In the genomic region with DNA sequence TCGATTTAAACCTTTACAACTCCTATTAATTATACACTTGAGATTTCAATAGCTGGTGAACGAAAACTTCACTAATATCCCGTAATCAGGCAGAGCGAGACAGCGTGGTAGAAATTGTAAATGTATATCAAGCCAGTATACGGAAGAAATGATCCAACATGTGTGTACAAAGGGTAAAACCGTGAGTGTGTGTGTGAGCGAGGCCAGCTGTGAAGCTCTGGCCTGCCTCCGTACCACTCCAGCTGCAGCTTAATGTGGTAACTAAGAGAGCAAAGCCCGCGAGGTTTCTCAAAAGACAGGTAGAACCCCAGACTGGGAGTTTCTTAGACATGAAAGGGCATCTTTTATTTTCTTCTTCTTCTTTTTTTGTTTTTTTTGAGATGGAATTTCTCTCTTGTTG, we compare ENCODE assay signal across 31 cellular contexts.
"Had no signal": no experiment of that assay in that cellular context is flagged by ENCODE, and none has a peak within 500 bp of the region (broad histone marks: within the 10 kb centered on the region; RNA-seq: fewer than 3 reads in every experiment).

No MANE protein-coding gene starts in this region.

- H3K36me3 Mint-ChIP-seq: activated CD4-positive, alpha-beta memory T cell treated with anti-CD3 and anti-CD28 coated beads for 36 hours; activated naive CD4-positive, alpha-beta T cell treated with anti-CD3 and anti-CD28 coated beads, Interleukin-2, amount 10 ng/mL, durations not matched to agents 7 days and 5 days; activated naive CD8-positive, alpha-beta T cell treated with anti-CD3 and anti-CD28 coated beads, Interleukin-2, amount 10 ng/mL, durations not matched to agents 7 days and 5 days; natural killer cell; stimulated activated effector memory CD8-positive, alpha-beta T cell treated with anti-CD3 and anti-CD28 coated beads, Interleukin-12 subunit alpha, Interleukin-12 subunit beta, amount 100 ng/mL, for 72 hours had no signal

- ATAC-seq: effector memory CD8-positive, alpha-beta T cell; foreskin keratinocyte; heart left ventricle; left lung; lower lobe of right lung; natural killer cell; sciatic nerve; stimulated activated effector memory CD8-positive, alpha-beta T cell treated with anti-CD3 and anti-CD28 coated beads, Interleukin-12 subunit alpha, Interleukin-12 subunit beta, amount 100 ng/mL, for 72 hours; stimulated activated naive CD8-positive, alpha-beta T cell treated with anti-CD3 and anti-CD28 coated beads, Interleukin-15, amount 100 ng/mL, for 72 hours had no signal

- H3K4me3 Mint-ChIP-seq: activated CD4-positive, alpha-beta memory T cell treated with anti-CD3 and anti-CD28 coated beads for 36 hours; activated CD4-positive, alpha-beta T cell treated with anti-CD3 and anti-CD28 coated beads, Interleukin-2, amount 10 ng/mL, durations not matched to agents 24 days and 14 days; activated naive CD4-positive, alpha-beta T cell treated with anti-CD3 and anti-CD28 coated beads, Interleukin-2, amount 10 ng/mL, durations not matched to agents 7 days and 5 days; activated naive CD8-positive, alpha-beta T cell treated with anti-CD3 and anti-CD28 coated beads, Interleukin-2, amount 10 ng/mL, durations not matched to agents 7 days and 5 days; activated T-cell treated with anti-CD3 and anti-CD28 coated beads, Interleukin-2, amount 50 U/mL, for 24 hours; effector memory CD8-positive, alpha-beta T cell; natural killer cell; stimulated activated effector memory CD8-positive, alpha-beta T cell treated with anti-CD3 and anti-CD28 coated beads, Interleukin-12 subunit alpha, Interleukin-12 subunit beta, amount 100 ng/mL, for 72 hours; stimulated activated naive CD8-positive, alpha-beta T cell treated with anti-CD3 and anti-CD28 coated beads, Interleukin-15, amount 100 ng/mL, for 72 hours had no signal

- H3K27ac ChIP-seq: ascending aorta, cardiac muscle cell, coronary artery, foreskin keratinocyte, heart left ventricle, lower lobe of right lung, prostate gland, skin epidermis had no signal

- H3K4me3 ChIP-seq: ascending aorta, cardiac muscle cell, coronary artery, heart left ventricle, left lung, lower lobe of right lung, ovary, prostate gland, skin epidermis had no signal

- H3K4me1 ChIP-seq: ascending aorta, foreskin keratinocyte, prostate gland had no signal

- H3K4me1 Mint-ChIP-seq: activated CD4-positive, alpha-beta T cell treated with anti-CD3 and anti-CD28 coated beads, Interleukin-2, amount 10 ng/mL, durations not matched to agents 24 days and 14 days; activated naive CD4-positive, alpha-beta T cell treated with anti-CD3 and anti-CD28 coated beads, Interleukin-2, amount 10 ng/mL, durations not matched to agents 7 days and 5 days; activated naive CD8-positive, alpha-beta T cell treated with anti-CD3 and anti-CD28 coated beads, Interleukin-2, amount 10 ng/mL, durations not matched to agents 7 days and 5 days; natural killer cell; stimulated activated effector memory CD8-positive, alpha-beta T cell treated with anti-CD3 and anti-CD28 coated beads, Interleukin-12 subunit alpha, Interleukin-12 subunit beta, amount 100 ng/mL, for 72 hours; stimulated activated naive CD8-positive, alpha-beta T cell treated with anti-CD3 and anti-CD28 coated beads, Interleukin-15, amount 100 ng/mL, for 72 hours had no signal

- FAIRE-seq: endothelial cell of umbilical vein had no signal

- H3K9me3 ChIP-seq: ascending aorta, heart left ventricle, left lung, lower lobe of right lung, ovary, prostate gland had no signal

- H3K36me3 ChIP-seq: ascending aorta, cardiac muscle cell, heart left ventricle, left lung, lower lobe of right lung, ovary, prostate gland had no signal

- H3K27me3 ChIP-seq: ascending aorta, cardiac muscle cell, left lung, ovary had no signal

- H3K27ac Mint-ChIP-seq: activated CD4-positive, alpha-beta memory T cell treated with anti-CD3 and anti-CD28 coated beads for 36 hours; activated CD4-positive, alpha-beta T cell treated with anti-CD3 and anti-CD28 coated beads, Interleukin-2, amount 10 ng/mL, durations not matched to agents 24 days and 14 days; activated naive CD4-positive, alpha-beta T cell treated with anti-CD3 and anti-CD28 coated beads, Interleukin-2, amount 10 ng/mL, durations not matched to agents 7 days and 5 days; activated naive CD8-positive, alpha-beta T cell treated with anti-CD3 and anti-CD28 coated beads, Interleukin-2, amount 10 ng/mL, durations not matched to agents 7 days and 5 days; activated T-cell treated with anti-CD3 and anti-CD28 coated beads, Interleukin-2, amount 50 U/mL, for 24 hours; effector memory CD8-positive, alpha-beta T cell; natural killer cell; stimulated activated effector memory CD8-positive, alpha-beta T cell treated with anti-CD3 and anti-CD28 coated beads, Interleukin-12 subunit alpha, Interleukin-12 subunit beta, amount 100 ng/mL, for 72 hours; stimulated activated naive CD8-positive, alpha-beta T cell treated with anti-CD3 and anti-CD28 coated beads, Interleukin-15, amount 100 ng/mL, for 72 hours had no signal

- DNase-seq: activated CD4-positive, alpha-beta memory T cell treated with anti-CD3 and anti-CD28 coated beads for 36 hours; activated CD4-positive, alpha-beta T cell treated with anti-CD3 and anti-CD28 coated beads, Interleukin-2, amount 10 ng/mL, durations not matched to agents 24 days and 14 days; activated CD4-positive, CD25-positive, alpha-beta regulatory T cell treated with anti-CD3 and anti-CD28 coated beads, Interleukin-2, amount 50 U/mL, for 72 hours; activated CD8-positive, alpha-beta memory T cell treated with anti-CD3 and anti-CD28 coated beads, Interleukin-2, amount 50 U/mL, for 48 hours; activated gamma-delta T cell; activated naive CD4-positive, alpha-beta T cell treated with anti-CD3 and anti-CD28 coated beads, Interleukin-2, amount 10 ng/mL, durations not matched to agents 7 days and 5 days; activated naive CD8-positive, alpha-beta T cell treated with anti-CD3 and anti-CD28 coated beads, Interleukin-2, amount 10 ng/mL, durations not matched to agents 7 days and 5 days; activated T-cell treated with anti-CD3 and anti-CD28 coated beads, Interleukin-2, amount 50 U/mL, for 24 hours; cerebellar nuclear complex; effector memory CD8-positive, alpha-beta T cell; foreskin keratinocyte; heart left ventricle; left lung; lower lobe of right lung; mesenchymal stem cell; natural killer cell; ovary; retina; stimulated activated CD4-positive, alpha-beta T cell treated with anti-CD3 and anti-CD28 coated beads, Interleukin-12 subunit alpha, Interleukin-12 subunit beta, amount 100 ng/mL, for 4 hours; stimulated activated CD4-positive, alpha-beta T cell treated with anti-CD3 and anti-CD28 coated beads, Interleukin-4, amount 100 ng/mL, for 24 hours; stimulated activated naive CD8-positive, alpha-beta T cell treated with anti-CD3 and anti-CD28 coated beads, Interleukin-15, amount 100 ng/mL, for 72 hours; substantia nigra; T-helper 2 cell had no signal

- H3K9me3 Mint-ChIP-seq: activated CD4-positive, alpha-beta memory T cell treated with anti-CD3 and anti-CD28 coated beads for 36 hours; activated CD4-positive, alpha-beta T cell treated with anti-CD3 and anti-CD28 coated beads, Interleukin-2, amount 10 ng/mL, durations not matched to agents 24 days and 14 days; activated naive CD4-positive, alpha-beta T cell treated with anti-CD3 and anti-CD28 coated beads, Interleukin-2, amount 10 ng/mL, durations not matched to agents 7 days and 5 days; activated naive CD8-positive, alpha-beta T cell treated with anti-CD3 and anti-CD28 coated beads, Interleukin-2, amount 10 ng/mL, durations not matched to agents 7 days and 5 days; activated T-cell treated with anti-CD3 and anti-CD28 coated beads, Interleukin-2, amount 50 U/mL, for 24 hours; effector memory CD8-positive, alpha-beta T cell; natural killer cell; stimulated activated effector memory CD8-positive, alpha-beta T cell treated with anti-CD3 and anti-CD28 coated beads, Interleukin-12 subunit alpha, Interleukin-12 subunit beta, amount 100 ng/mL, for 72 hours; stimulated activated naive CD8-positive, alpha-beta T cell treated with anti-CD3 and anti-CD28 coated beads, Interleukin-15, amount 100 ng/mL, for 72 hours had no signal
